ENCODE assay signal across 1 cellular context in the genomic region with DNA sequence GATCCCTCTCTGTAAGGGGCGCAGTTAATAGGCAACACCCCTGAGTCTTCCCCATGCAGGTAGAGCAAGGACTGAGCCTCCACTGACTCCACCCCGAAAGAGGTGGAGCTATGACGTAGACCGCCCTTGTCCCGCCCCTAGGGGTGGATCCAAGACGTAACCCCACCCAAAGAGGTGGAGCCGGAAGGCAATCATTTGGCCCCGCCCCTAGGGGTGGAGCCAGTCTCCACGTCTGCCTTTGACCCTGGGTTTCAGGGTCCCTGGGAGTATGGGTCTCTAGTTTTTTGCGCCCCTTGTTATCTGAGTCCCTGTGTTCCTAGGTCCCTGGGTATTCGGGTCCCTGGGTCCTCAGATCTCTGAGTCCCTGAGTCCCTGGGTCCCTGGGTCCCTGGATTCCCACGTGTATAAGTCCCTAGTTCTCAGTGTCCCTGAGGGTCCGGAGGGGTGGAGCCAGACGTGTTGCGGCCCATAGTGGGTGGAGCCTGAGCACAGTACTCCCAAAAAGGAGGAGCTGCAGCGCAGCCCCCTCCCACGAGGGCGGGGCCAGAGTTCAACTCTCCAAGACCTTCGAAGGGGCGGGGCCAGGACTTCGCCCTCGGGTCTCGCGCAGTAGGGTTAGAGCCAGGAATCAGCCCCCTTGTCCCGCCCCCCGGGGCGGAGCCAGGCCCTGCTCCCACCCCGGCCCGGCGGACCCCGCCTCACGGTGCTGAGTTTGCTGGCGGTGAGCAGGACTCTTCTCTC.
TF ChIP-seq lines count a peak whose summit lies in the region.

No MANE protein-coding gene starts in this region.

TF ChIP-seq in liver, 16 proteins besides CTCF, POLR2A, EP300 and RAD21:
- TF ChIP-seq, protein P1, sequence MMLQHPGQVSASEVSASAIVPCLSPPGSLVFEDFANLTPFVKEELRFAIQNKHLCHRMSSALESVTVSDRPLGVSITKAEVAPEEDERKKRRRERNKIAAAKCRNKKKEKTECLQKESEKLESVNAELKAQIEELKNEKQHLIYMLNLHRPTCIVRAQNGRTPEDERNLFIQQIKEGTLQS (IDR thresholded peaks at IDR 0.05): no peak
- TF ChIP-seq EGR1 (IDR thresholded peaks at IDR 0.05; ENCODE audit: low read depth in 2 of 2) (no peak), FOXA1 (IDR thresholded peaks at IDR 0.05) (no peak), HNF4G (IDR thresholded peaks at IDR 0.05) (peak; percentile 62), FOXA2 (IDR thresholded peaks at IDR 0.05) (no peak), RXRA (IDR thresholded peaks at IDR 0.05) (peak; percentile 41 to 62), SP1 (IDR thresholded peaks at IDR 0.05) (peak; percentile 79), GABPA (IDR thresholded peaks at IDR 0.05 in 1 of 2, conservative IDR thresholded peaks at IDR 0.05 in 1 of 2) (no peak), JUND (IDR thresholded peaks at IDR 0.05) (no peak), HNF4A (conservative IDR thresholded peaks at IDR 0.05) (peak; percentile 77 to 89), TAF1 (conservative IDR thresholded peaks at IDR 0.05) (no peak), MAX (IDR thresholded peaks at IDR 0.05) (no peak), YY1 (IDR thresholded peaks at IDR 0.05) (no peak), NR2F2 (IDR thresholded peaks at IDR 0.05) (peak; percentile 20)
- TF ChIP-seq, protein P2, sequence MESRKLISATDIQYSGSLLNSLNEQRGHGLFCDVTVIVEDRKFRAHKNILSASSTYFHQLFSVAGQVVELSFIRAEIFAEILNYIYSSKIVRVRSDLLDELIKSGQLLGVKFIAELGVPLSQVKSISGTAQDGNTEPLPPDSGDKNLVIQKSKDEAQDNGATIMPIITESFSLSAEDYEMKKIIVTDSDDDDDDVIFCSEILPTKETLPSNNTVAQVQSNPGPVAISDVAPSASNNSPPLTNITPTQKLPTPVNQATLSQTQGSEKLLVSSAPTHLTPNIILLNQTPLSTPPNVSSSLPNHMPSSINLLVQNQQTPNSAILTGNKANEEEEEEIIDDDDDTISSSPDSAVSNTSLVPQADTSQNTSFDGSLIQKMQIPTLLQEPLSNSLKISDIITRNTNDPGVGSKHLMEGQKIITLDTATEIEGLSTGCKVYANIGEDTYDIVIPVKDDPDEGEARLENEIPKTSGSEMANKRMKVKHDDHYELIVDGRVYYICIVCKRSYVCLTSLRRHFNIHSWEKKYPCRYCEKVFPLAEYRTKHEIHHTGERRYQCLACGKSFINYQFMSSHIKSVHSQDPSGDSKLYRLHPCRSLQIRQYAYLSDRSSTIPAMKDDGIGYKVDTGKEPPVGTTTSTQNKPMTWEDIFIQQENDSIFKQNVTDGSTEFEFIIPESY (IDR thresholded peaks at IDR 0.05): no peak
- TF ChIP-seq, protein P3, sequence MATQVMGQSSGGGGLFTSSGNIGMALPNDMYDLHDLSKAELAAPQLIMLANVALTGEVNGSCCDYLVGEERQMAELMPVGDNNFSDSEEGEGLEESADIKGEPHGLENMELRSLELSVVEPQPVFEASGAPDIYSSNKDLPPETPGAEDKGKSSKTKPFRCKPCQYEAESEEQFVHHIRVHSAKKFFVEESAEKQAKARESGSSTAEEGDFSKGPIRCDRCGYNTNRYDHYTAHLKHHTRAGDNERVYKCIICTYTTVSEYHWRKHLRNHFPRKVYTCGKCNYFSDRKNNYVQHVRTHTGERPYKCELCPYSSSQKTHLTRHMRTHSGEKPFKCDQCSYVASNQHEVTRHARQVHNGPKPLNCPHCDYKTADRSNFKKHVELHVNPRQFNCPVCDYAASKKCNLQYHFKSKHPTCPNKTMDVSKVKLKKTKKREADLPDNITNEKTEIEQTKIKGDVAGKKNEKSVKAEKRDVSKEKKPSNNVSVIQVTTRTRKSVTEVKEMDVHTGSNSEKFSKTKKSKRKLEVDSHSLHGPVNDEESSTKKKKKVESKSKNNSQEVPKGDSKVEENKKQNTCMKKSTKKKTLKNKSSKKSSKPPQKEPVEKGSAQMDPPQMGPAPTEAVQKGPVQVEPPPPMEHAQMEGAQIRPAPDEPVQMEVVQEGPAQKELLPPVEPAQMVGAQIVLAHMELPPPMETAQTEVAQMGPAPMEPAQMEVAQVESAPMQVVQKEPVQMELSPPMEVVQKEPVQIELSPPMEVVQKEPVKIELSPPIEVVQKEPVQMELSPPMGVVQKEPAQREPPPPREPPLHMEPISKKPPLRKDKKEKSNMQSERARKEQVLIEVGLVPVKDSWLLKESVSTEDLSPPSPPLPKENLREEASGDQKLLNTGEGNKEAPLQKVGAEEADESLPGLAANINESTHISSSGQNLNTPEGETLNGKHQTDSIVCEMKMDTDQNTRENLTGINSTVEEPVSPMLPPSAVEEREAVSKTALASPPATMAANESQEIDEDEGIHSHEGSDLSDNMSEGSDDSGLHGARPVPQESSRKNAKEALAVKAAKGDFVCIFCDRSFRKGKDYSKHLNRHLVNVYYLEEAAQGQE (IDR thresholded peaks at IDR 0.05): peak; percentile 66
TF ChIP-seq in liver: peak in this region for 6.
